38 cellular contexts compared by ENCODE assay signal in genomic region chr6:118386975-118387374, GRCh38.
"Had no signal": no experiment of that assay in that cellular context is flagged by ENCODE, and none has a peak within 500 bp of the region (broad histone marks: within the 10 kb centered on the region; RNA-seq: fewer than 3 reads in every experiment).

No MANE protein-coding gene starts in this region.

- H3K27ac ChIP-seq: cardiac muscle cell, KMS-11, Peyer's patch, WERI-Rb-1 had no signal

- H3K27me3 ChIP-seq: brain microvascular endothelial cell, cardiac muscle cell, Peyer's patch had no signal

- H3K4me1 Mint-ChIP-seq: activated CD4-positive, alpha-beta memory T cell treated with anti-CD3 and anti-CD28 coated beads, Interleukin-2, amount 10 ng/mL, durations not matched to agents 7 days and 5 days; activated CD8-positive, alpha-beta memory T cell treated with anti-CD3 and anti-CD28 coated beads, Interleukin-2, amount 10 ng/mL, durations not matched to agents 7 days and 5 days; central memory CD8-positive, alpha-beta T cell had no signal

- H3K36me3 Mint-ChIP-seq: activated CD8-positive, alpha-beta memory T cell treated with anti-CD3 and anti-CD28 coated beads, Interleukin-2, amount 10 ng/mL, durations not matched to agents 7 days and 5 days; activated naive CD8-positive, alpha-beta T cell treated with anti-CD3 and anti-CD28 coated beads for 36 hours had no signal

- H3K4me3 Mint-ChIP-seq: activated CD4-positive, alpha-beta memory T cell treated with anti-CD3 and anti-CD28 coated beads, Interleukin-2, amount 10 ng/mL, durations not matched to agents 7 days and 5 days; activated CD8-positive, alpha-beta memory T cell treated with anti-CD3 and anti-CD28 coated beads, Interleukin-2, amount 10 ng/mL, durations not matched to agents 7 days and 5 days; activated naive CD8-positive, alpha-beta T cell treated with anti-CD3 and anti-CD28 coated beads for 36 hours; central memory CD8-positive, alpha-beta T cell had no signal

- H3K4me1 ChIP-seq: Peyer's patch had no signal

- H3K36me3 ChIP-seq: brain microvascular endothelial cell, cardiac muscle cell, Peyer's patch, WERI-Rb-1 had no signal

- H3K27me3 Mint-ChIP-seq: activated CD4-positive, alpha-beta memory T cell treated with anti-CD3 and anti-CD28 coated beads, Interleukin-2, amount 10 ng/mL, durations not matched to agents 7 days and 5 days; activated CD8-positive, alpha-beta memory T cell treated with anti-CD3 and anti-CD28 coated beads, Interleukin-2, amount 10 ng/mL, durations not matched to agents 7 days and 5 days; activated naive CD8-positive, alpha-beta T cell treated with anti-CD3 and anti-CD28 coated beads for 36 hours; central memory CD8-positive, alpha-beta T cell had no signal

- H3K9me3 ChIP-seq: Peyer's patch had no signal

- DNase-seq: activated CD4-positive, alpha-beta memory T cell treated with anti-CD3 and anti-CD28 coated beads, Interleukin-2, amount 10 ng/mL, durations not matched to agents 7 days and 5 days; activated CD4-positive, alpha-beta T cell treated with anti-CD3 and anti-CD28 coated beads for 1 hour; activated CD4-positive, alpha-beta T cell treated with anti-CD3 and anti-CD28 coated beads for 48 hours; activated CD4-positive, CD25-positive, alpha-beta regulatory T cell; activated CD8-positive, alpha-beta memory T cell treated with anti-CD3 and anti-CD28 coated beads for 24 hours; activated CD8-positive, alpha-beta memory T cell treated with anti-CD3 and anti-CD28 coated beads, Interleukin-2, amount 10 ng/mL, durations not matched to agents 7 days and 5 days; activated CD8-positive, alpha-beta memory T cell treated with anti-CD3 and anti-CD28 coated beads, Interleukin-2, amount 50 U/mL, for 48 hours; activated effector memory CD4-positive, alpha-beta T cell treated with anti-CD3 and anti-CD28 coated beads, Interleukin-2, amount 50 U/mL, for 16 hours; activated naive CD4-positive, alpha-beta T cell; activated naive CD4-positive, alpha-beta T cell treated with anti-CD3 and anti-CD28 coated beads, Interleukin-2, amount 50 U/mL, for 16 hours; activated naive CD8-positive, alpha-beta T cell treated with anti-CD3 and anti-CD28 coated beads for 36 hours; activated T-cell treated with anti-CD3 and anti-CD28 coated beads, Interleukin-2, amount 50 U/mL, for 48 hours; amniotic stem cell; aorta; brain microvascular endothelial cell; NCI-H1048; NCI-H1105 treated with DMSO at 0.1 percent for 48 hours; NCI-H1436; NCI-H1694; NCI-H1930; NCI-H2081 treated with DMSO at 0.1 percent for 48 hours; NCI-H226; NCI-H446 treated with DMSO at 0.1 percent for 48 hours; NCI-H524; NCI-H69; PC-3; Peyer's patch; RPMI8226; SIG-M5; SW 1271; T-helper 1 cell; T-helper 2 cell; T-helper 9 cell; WERI-Rb-1 had no signal

- H3K4me3 ChIP-seq: cardiac muscle cell, Peyer's patch had no signal

- H3K4me2 ChIP-seq: KMS-11 had no signal

- H3K9me3 Mint-ChIP-seq: activated CD4-positive, alpha-beta memory T cell treated with anti-CD3 and anti-CD28 coated beads, Interleukin-2, amount 10 ng/mL, durations not matched to agents 7 days and 5 days; central memory CD8-positive, alpha-beta T cell had no signal

- H3K9ac ChIP-seq: KMS-11 had no signal

- H3K27ac Mint-ChIP-seq: activated CD4-positive, alpha-beta memory T cell treated with anti-CD3 and anti-CD28 coated beads, Interleukin-2, amount 10 ng/mL, durations not matched to agents 7 days and 5 days; activated CD8-positive, alpha-beta memory T cell treated with anti-CD3 and anti-CD28 coated beads, Interleukin-2, amount 10 ng/mL, durations not matched to agents 7 days and 5 days; activated naive CD8-positive, alpha-beta T cell treated with anti-CD3 and anti-CD28 coated beads for 36 hours had no signal

- ATAC-seq: activated CD8-positive, alpha-beta memory T cell treated with anti-CD3 and anti-CD28 coated beads, Interleukin-2, amount 10 ng/mL, durations not matched to agents 7 days and 5 days; PC-3; Right ventricle myocardium inferior had no signal
